In genomic region chr19:14405758-14406644, GRCh38 we compare ENCODE assay signal across 8 cellular contexts. TPM values are rescaled to one million over a fixed set of nuclear protein-coding genes. Genes with fewer than 3 reads are reported as not detected.
DNase-seq lines count a peak whose midpoint lies in the region; ATAC-seq and TF ChIP-seq lines count a peak whose summit lies in the region.

No MANE protein-coding gene starts in this region.

- H3K27me3 ChIP-seq in CD8-positive, alpha-beta memory T cell (ENCODE audit: insufficient read depth, low read length, poor library complexity, severe bottlenecking): no peaks in the 10 kb centered on the region
- H3K27me3 ChIP-seq in RWPE2 (ENCODE audit: insufficient read depth, poor library complexity, severe bottlenecking): no peaks in the 10 kb centered on the region
- H3K27me3 ChIP-seq in neural progenitor cell: no peaks in the 10 kb centered on the region
- no peaks in the 10 kb centered on the region for H3K27me3 ChIP-seq in stomach

- peaks cover 0 to 4% (median 0%) of the 10 kb centered on the region in 5 donors for H3K9me3 Mint-ChIP-seq in CD8-positive, alpha-beta memory T cell
- H3K9me3 Mint-ChIP-seq in neural progenitor cell: no peaks in the 10 kb centered on the region

- no peak for TF ChIP-seq EP300 in stomach (IDR thresholded peaks at IDR 0.05)

- H3K36me3 Mint-ChIP-seq in CD8-positive, alpha-beta memory T cell: peaks cover 12 to 85% (median 16%) of the 10 kb centered on the region in 3 donors
- peaks cover 11% of the 10 kb centered on the region for H3K36me3 Mint-ChIP-seq in neural progenitor cell

- peaks cover 40% of the 10 kb centered on the region for H3K4me1 ChIP-seq in CD8-positive, alpha-beta memory T cell (ENCODE audit: insufficient read depth, low read length)
- no peaks in the 10 kb centered on the region for H3K4me1 ChIP-seq in RWPE2 (ENCODE audit: insufficient read depth, poor library complexity, severe bottlenecking)
- H3K4me1 ChIP-seq in neural progenitor cell: no peaks in the 10 kb centered on the region
- peaks cover 4 to 54% (median 31%) of the 10 kb centered on the region in 4 donors for H3K4me1 ChIP-seq in stomach

- peaks cover 23% of the 10 kb centered on the region for H3F3A ChIP-seq in neural progenitor cell (ENCODE audit: low read depth)

- intact Hi-C loops in stomach (cut with DNase I; ENCODE audit: low total_unique reads): no loop called here

- no peaks in the 10 kb centered on the region for H3K79me2 ChIP-seq in neural progenitor cell (ENCODE audit: low read depth)

- H3K4me2 ChIP-seq in neural progenitor cell: peak overlapping the region; percentile 63

- peaks cover 0 to 13% of the 10 kb centered on the region in 2 donors for H3K27me3 Mint-ChIP-seq in CD8-positive, alpha-beta memory T cell
- peaks cover 12% of the 10 kb centered on the region for H3K27me3 Mint-ChIP-seq in neural progenitor cell (ENCODE audit: insufficient read depth, low read depth)

- H3K4me3 Mint-ChIP-seq in CD8-positive, alpha-beta memory T cell: peak overlapping the region in 3 of 7 donors; percentile 19 to 83 (median 77)
- H3K4me3 Mint-ChIP-seq in neural progenitor cell: peak overlapping the region; percentile 83

- H3K4me3 ChIP-seq in CD8-positive, alpha-beta memory T cell (ENCODE audit: low read length): no peak overlapping the region
- H3K4me3 ChIP-seq in Jurkat, Clone E6-1 (ENCODE audit: low read length): no peak overlapping the region
- H3K4me3 ChIP-seq in RWPE2 (ENCODE audit: severe bottlenecking): no peak overlapping the region
- H3K4me3 ChIP-seq in foreskin fibroblast (ENCODE audit: low read depth in 1 of 2, low read length in 2 of 2): no peak overlapping the region
- peak overlapping the region; percentile 36 for H3K4me3 ChIP-seq in neural progenitor cell
- H3K4me3 ChIP-seq in stomach: peak overlapping the region; percentile 26 to 35 (median 30)

- H3K9me3 ChIP-seq in CD8-positive, alpha-beta memory T cell (ENCODE audit: low read length): no peaks in the 10 kb centered on the region
- no peaks in the 10 kb centered on the region for H3K9me3 ChIP-seq in RWPE2 (ENCODE audit: severe bottlenecking)
- H3K9me3 ChIP-seq in neural progenitor cell (ENCODE audit: low read depth): no peaks in the 10 kb centered on the region
- H3K9me3 ChIP-seq in stomach: no peaks in the 10 kb centered on the region

- peak overlapping the region; percentile 6 for H2AFZ ChIP-seq in neural progenitor cell (replicated peaks)

- ATAC-seq in GM21360 (IDR thresholded peaks at IDR 0.05; ENCODE audit: unreplicated experiment) (peak; percentile 58), RWPE2 (ENCODE audit: low read depth) (peak; percentile 67)

- peak; percentile 93 for TF ChIP-seq CTCF in RWPE2 (IDR thresholded peaks at IDR 0.05; ENCODE audit: poor library complexity, severe bottlenecking)
- peak; percentile 19 for TF ChIP-seq CTCF in foreskin fibroblast (IDR thresholded peaks at IDR 0.05; ENCODE audit: low read depth, low read length)
- peak; percentile 78 for TF ChIP-seq CTCF in neural progenitor cell (IDR thresholded peaks at IDR 0.05)
- peak in 5 of 7 experiments; percentile 82 to 95 (median 92) for TF ChIP-seq CTCF in stomach (IDR thresholded peaks at IDR 0.05)

- POLR2A ChIA-PET in CD8-positive, alpha-beta memory T cell (lab: Charles Lee): interaction anchor here (0.6 to 3.4 kb wide), 12 partner anchors 11 to 1195 kb away, joined by 3 to 15 read pairs (median 4); partner anchors contain the start of genes ADGRE5 and PKN1

- no peak overlapping the region for H3K9ac ChIP-seq in neural progenitor cell

- H3K4me1 Mint-ChIP-seq in CD8-positive, alpha-beta memory T cell: peaks cover 11 to 55% (median 26%) of the 10 kb centered on the region in 3 donors
- peaks cover 14% of the 10 kb centered on the region for H3K4me1 Mint-ChIP-seq in neural progenitor cell

- 22 to 52% (median 26%) methylated on average over 16 to 61 of the region's 61 CpGs for WGBS in stomach, 5 donors

- DNase-seq in CD8-positive, alpha-beta memory T cell: peak; percentile 86 to 91 (median 88)
- DNase-seq in Jurkat, Clone E6-1 (ENCODE audit: low read depth, low spot score): peak; percentile 76
- DNase-seq in RWPE2 (ENCODE audit: low spot score): peak; percentile 85
- DNase-seq in activated effector memory CD4-positive, alpha-beta T cell treated with anti-CD3 and anti-CD28 coated beads, Interleukin-2, amount 50 U/mL, for 16 hours: peak; percentile 95
- DNase-seq in foreskin fibroblast: peak; percentile 75 to 93
- peak; percentile 99 for DNase-seq in neural progenitor cell (ENCODE audit: low spot score)
- DNase-seq in stomach: peak; percentile 91

- H3K36me3 ChIP-seq in CD8-positive, alpha-beta memory T cell (ENCODE audit: insufficient read depth, low read length): peaks cover 77% of the 10 kb centered on the region
- H3K36me3 ChIP-seq in RWPE2 (ENCODE audit: low read depth) (peaks cover 63% of the 10 kb centered on the region), neural progenitor cell (no peaks in the 10 kb centered on the region), stomach (peaks cover 76 to 98% (median 97%) of the 10 kb centered on the region in 4 donors)

- H3K27ac ChIP-seq in CD8-positive, alpha-beta memory T cell (ENCODE audit: low read depth, low read length): no peak overlapping the region
- H3K27ac ChIP-seq in RWPE2 (ENCODE audit: poor library complexity, severe bottlenecking): no peak overlapping the region
- H3K27ac ChIP-seq in neural progenitor cell: peak overlapping the region; percentile 25
- peak overlapping the region; percentile 63 to 85 (median 82) for H3K27ac ChIP-seq in stomach

- TF ChIP-seq POLR2A in stomach (IDR thresholded peaks at IDR 0.05): no peak

- peaks cover 4% of the 10 kb centered on the region for H4K20me1 ChIP-seq in neural progenitor cell (ENCODE audit: low read depth)

- H3K27ac Mint-ChIP-seq in CD8-positive, alpha-beta memory T cell: peak overlapping the region in 7 of 8 donors; percentile 59 to 97 (median 87)
- H3K27ac Mint-ChIP-seq in neural progenitor cell: no peak overlapping the region

- CTCF ChIA-PET in CD8-positive, alpha-beta memory T cell (lab: Charles Lee): interaction anchor here (0.8 to 14.4 kb wide), 21 partner anchors 9 to 346 kb away, joined by 3 to 186 read pairs (median 6); partner anchors contain the start of genes ADGRE5, ASF1B and PKN1

RNA-seq across cellular contexts. Expression of gene DDX39A, which starts 13.1 kb away (rescaled TPM):
- 100 to 1,000 TPM; 298 to 302 TPM for total RNA-seq in CD8-positive, alpha-beta memory T cell
- 110 TPM for polyA plus RNA-seq in CD8-positive, alpha-beta memory T cell
- polyA plus RNA-seq in Jurkat, Clone E6-1 (2012; ENCODE audit: insufficient read depth, insufficient read length): 289 TPM
- 38.6 and 92.0 TPM in 2 replicates for total RNA-seq in neural progenitor cell (ENCODE audit: low replicate concordance)
- total RNA-seq in stomach: 100 to 1,000 TPM in 3 of 5 donors, 10 to 100 TPM in 2; 37.1 to 298 (median 107) TPM
- 100 to 1,000 TPM in 2 of 3 donors, 10 to 100 TPM in 1; 68.3 to 136 (median 114) TPM for polyA plus RNA-seq in stomach

RNA-seq across cellular contexts. Expression of gene ADGRE5, which starts 24.8 kb away (rescaled TPM):
- total RNA-seq in CD8-positive, alpha-beta memory T cell: 100 to 1,000 TPM; 231 to 233 TPM
- 311 TPM for polyA plus RNA-seq in CD8-positive, alpha-beta memory T cell
- 30.3 TPM for polyA plus RNA-seq in Jurkat, Clone E6-1 (2012; ENCODE audit: insufficient read depth, insufficient read length)
- 1.1 and 1.5 TPM in 2 replicates for total RNA-seq in neural progenitor cell (ENCODE audit: low replicate concordance)
- total RNA-seq in stomach: 100 to 1,000 TPM in 1 of 5 donors, 10 to 100 TPM in 4; 12.3 to 128 (median 52.5) TPM
- polyA plus RNA-seq in stomach: 10 to 100 TPM; 11.4 to 26.5 (median 12.1) TPM

RNA-seq across cellular contexts. Expression of gene PKN1, which starts 27.1 kb away (rescaled TPM):
- total RNA-seq in CD8-positive, alpha-beta memory T cell: 100 to 1,000 TPM; 177 to 205 TPM
- 86.6 TPM for polyA plus RNA-seq in CD8-positive, alpha-beta memory T cell
- polyA plus RNA-seq in Jurkat, Clone E6-1 (2012; ENCODE audit: insufficient read depth, insufficient read length): 152 TPM
- total RNA-seq in neural progenitor cell (ENCODE audit: low replicate concordance): 29.0 and 98.6 TPM in 2 replicates
- 100 to 1,000 TPM in 2 of 5 donors, 10 to 100 TPM in 3; 44.2 to 268 (median 90.4) TPM for total RNA-seq in stomach
- polyA plus RNA-seq in stomach: 10 to 100 TPM; 42.0 to 95.6 (median 85.4) TPM

Comparison
In these comparisons a context has a peak if more than half of its experiments do, and no peak if none do; other contexts are left out.
1. H3K27ac ChIP-seq: peak in neural progenitor cell (single experiment) and stomach (5 of 5); none in CD8-positive, alpha-beta memory T cell (single experiment) and RWPE2 (single experiment).
2. H3K4me3 ChIP-seq: peak in neural progenitor cell (single experiment) and stomach (4 of 4); none in CD8-positive, alpha-beta memory T cell (single experiment), Jurkat, Clone E6-1 (single experiment), RWPE2 (single experiment) and foreskin fibroblast (0 of 2).
3. CTCF ChIP-seq: peak in every context shown above with its lines; median percentile 93 in RWPE2; 92 in stomach; 78 in neural progenitor cell; 19 in foreskin fibroblast.
4. Peak in every context shown above with its lines, with median percentiles within 50 percentile points of each other: DNase-seq.